In genomic region chr4:119823045-119823444, GRCh38 we compare ENCODE assay signal across 8 cellular contexts.
"Had no signal": no experiment of that assay in that cellular context is flagged by ENCODE, and none has a peak within 500 bp of the region (broad histone marks: within the 10 kb centered on the region; RNA-seq: fewer than 3 reads in every experiment).

No MANE protein-coding gene starts in this region.

- FAIRE-seq: G401.6, GM12878, GM12891, GM12892, GM18507, GM19239 had no signal

- DNase-seq: GDM1, GF-D8 had no signal

- H3K4me3 ChIP-seq: GM12878 had no signal

- ATAC-seq: GM12878 had no signal
